16 cellular contexts compared by ENCODE assay signal in the genomic region with DNA sequence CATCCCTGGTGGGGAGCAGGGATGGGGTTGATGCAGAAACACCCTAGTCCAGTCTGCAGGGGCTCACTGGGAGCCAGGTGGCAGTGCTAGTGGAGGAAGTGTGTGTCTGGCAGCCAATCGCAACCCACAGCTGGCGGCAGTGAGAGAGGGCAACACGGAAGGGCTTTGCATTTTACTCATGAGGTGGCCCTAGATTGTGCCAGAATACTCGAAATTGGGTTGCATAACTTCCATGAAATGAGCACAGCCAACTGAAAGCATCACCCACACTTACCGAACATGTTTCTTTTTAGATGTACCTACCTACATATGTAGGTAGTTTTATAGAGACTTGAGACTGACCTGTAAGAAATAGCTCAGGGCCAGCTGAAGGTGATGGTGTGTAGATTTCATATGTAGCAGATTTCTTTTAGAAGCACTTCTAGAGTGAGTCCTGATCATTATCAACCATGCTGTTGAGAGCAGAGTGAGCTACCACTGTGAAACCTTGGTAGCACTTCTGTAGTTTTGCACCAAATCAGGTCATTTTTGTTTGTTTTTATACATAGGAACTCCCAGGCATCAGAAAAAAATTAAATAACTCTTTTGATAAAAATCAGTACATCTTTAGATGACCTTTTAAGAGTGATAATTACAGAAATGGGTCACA. TPM values are rescaled to one million over a fixed set of nuclear protein-coding genes. Genes with fewer than 3 reads are reported as not detected.
DNase-seq lines count a peak whose midpoint lies in the region; ATAC-seq and TF ChIP-seq lines count a peak whose summit lies in the region.
"Had no signal": no experiment of that assay in that cellular context is flagged by ENCODE, and none has a peak within 500 bp of the region (broad histone marks: within the 10 kb centered on the region; RNA-seq: fewer than 3 reads in every experiment).

No MANE protein-coding gene starts in this region.

- CTCF ChIA-PET in CD8-positive, alpha-beta T cell (lab: Charles Lee) = interaction anchor here (1.2 to 2.3 kb wide), 3 partner anchors 11 to 75 kb away, joined by 3 to 17 read pairs (median 5); a partner anchor contains a TSS
- CTCF ChIA-PET in T-cell (lab: Charles Lee) = interaction anchor here (0.5 to 2.3 kb wide), 4 partner anchors 19 to 78 kb away, joined by 3 to 6 read pairs (median 3); no protein-coding TSS in a partner anchor
- CTCF ChIA-PET in A673 (lab: Charles Lee) = no interaction called here

- TF ChIP-seq CTCF in CD8-positive, alpha-beta T cell (IDR thresholded peaks at IDR 0.05) = no peak
- TF ChIP-seq CTCF in A673 (conservative IDR thresholded peaks at IDR 0.05; ENCODE audit: low read depth, low read length) (no peak), GM13976 (IDR thresholded peaks at IDR 0.05; ENCODE audit: borderline replicate concordance, control extremely low read depth, extremely low read depth, insufficient read depth, missing control alignments) (no peak)

- no peak overlapping the region for H3K27ac ChIP-seq in CD8-positive, alpha-beta T cell (ENCODE audit: low read depth, low read length)
- no peak overlapping the region for H3K27ac ChIP-seq in A673 (ENCODE audit: low read depth, low read length, poor library complexity, severe bottlenecking)

- in situ Hi-C loops in GM13976 (cut with MboI; ENCODE audit: low sequenced_read_pairs, unreplicated experiment) = loop anchor here (10.0 kb wide), 1 partner anchor 66 kb away; no protein-coding TSS in a partner anchor

- peaks cover 36% of the 10 kb centered on the region for H3K36me3 Mint-ChIP-seq in CD8-positive, alpha-beta T cell
- H3K36me3 Mint-ChIP-seq in T-cell = peaks cover 43% of the 10 kb centered on the region
- peaks cover 2 to 30% (median 16%) of the 10 kb centered on the region in 3 donors for H3K36me3 Mint-ChIP-seq in naive thymus-derived CD8-positive, alpha-beta T cell

- no peak for DNase-seq in CD8-positive, alpha-beta T cell
- peak in 8 of 34 experiments; percentile 10 to 32 (median 17) for DNase-seq in T-cell
- DNase-seq in activated gamma-delta T cell treated with Interleukin-2 at 50 U/mL for 16 hours = peak; percentile 28
- DNase-seq in naive thymus-derived CD8-positive, alpha-beta T cell = no peak
- no peak for DNase-seq in RKO (ENCODE audit: low spot score)
- DNase-seq in A673 (ENCODE audit: low spot score) = no peak
- DNase-seq in GM13976 (ENCODE audit: low spot score) = no peak
- DNase-seq: AML-193, head of caudate nucleus, MG63, NCI-H345, right cardiac atrium had no signal

- H3K4me1 ChIP-seq in CD8-positive, alpha-beta T cell (ENCODE audit: insufficient read depth, low read length) = peaks cover 36% of the 10 kb centered on the region
- H3K4me1 ChIP-seq in A673 (ENCODE audit: insufficient read depth, low read length, poor library complexity, severe bottlenecking) = no peaks in the 10 kb centered on the region
- H3K4me1 ChIP-seq: HAP-1 had no signal

- POLR2A ChIA-PET in CD8-positive, alpha-beta T cell (lab: Charles Lee) = interaction anchor here (1.2 kb wide), 1 partner anchor 49 kb away, joined by 3 read pairs; no protein-coding TSS in a partner anchor
- POLR2A ChIA-PET in T-cell (lab: Charles Lee) = no interaction called here
- POLR2A ChIA-PET in naive thymus-derived CD8-positive, alpha-beta T cell (lab: Charles Lee) = no interaction called here
- POLR2A ChIA-PET in A673 (lab: Charles Lee; ENCODE audit: low non-redundant PET) = no interaction called here

- H3K27me3 ChIP-seq in CD8-positive, alpha-beta T cell (ENCODE audit: insufficient read depth, low read length) = no peaks in the 10 kb centered on the region
- no peaks in the 10 kb centered on the region for H3K27me3 ChIP-seq in A673 (replicated peaks; ENCODE audit: insufficient read depth, low read depth, low read length, poor library complexity)
- H3K27me3 ChIP-seq: MG63 had no signal

- no peak overlapping the region for H3K4me3 ChIP-seq in CD8-positive, alpha-beta T cell (ENCODE audit: low read depth, low read length)
- no peak overlapping the region for H3K4me3 ChIP-seq in A673 (ENCODE audit: low read depth, low read length, poor library complexity, severe bottlenecking)
- H3K4me3 ChIP-seq: HAP-1, MG63 had no signal

- H3K36me3 ChIP-seq in CD8-positive, alpha-beta T cell (ENCODE audit: insufficient read depth, low read length) = no peaks in the 10 kb centered on the region
- H3K36me3 ChIP-seq in A673 (ENCODE audit: insufficient read depth, low read length, poor library complexity, severe bottlenecking) = no peaks in the 10 kb centered on the region
- H3K36me3 ChIP-seq: HAP-1, MG63 had no signal

- no TSS peak for BruUV-seq in A673 (replicated peaks; lab: Mats Ljungman, UMichigan)

- H3K27ac Mint-ChIP-seq in CD8-positive, alpha-beta T cell = peak overlapping the region; percentile 89
- peak overlapping the region; percentile 86 to 91 for H3K27ac Mint-ChIP-seq in T-cell
- H3K27ac Mint-ChIP-seq in naive thymus-derived CD8-positive, alpha-beta T cell = peak overlapping the region; percentile 16 to 94 (median 88)
- H3K27ac Mint-ChIP-seq: WTC11 had no signal

- intact Hi-C loops in CD8-positive, alpha-beta T cell (cut with DNase I, micrococcal nuclease) = loop anchor here in 1 of 2 experiments (2.0 to 10.0 kb wide), 2 partner anchors 14 to 674 kb away; a partner anchor contains a TSS
- intact Hi-C loops in A673 (cut with micrococcal nuclease; ENCODE audit: unreplicated experiment) = no loop called here

- H3K27me3 Mint-ChIP-seq in CD8-positive, alpha-beta T cell (ENCODE audit: low read depth) = no peaks in the 10 kb centered on the region
- H3K27me3 Mint-ChIP-seq in T-cell = no peaks in the 10 kb centered on the region
- no peaks in the 10 kb centered on the region for H3K27me3 Mint-ChIP-seq in naive thymus-derived CD8-positive, alpha-beta T cell

- no peak for ATAC-seq in CD8-positive, alpha-beta T cell
- ATAC-seq in T-cell (replicated peaks in 1 of 4) = peak in 1 of 4 experiments; percentile 44
- no peak for ATAC-seq in naive thymus-derived CD8-positive, alpha-beta T cell
- ATAC-seq: right cardiac atrium, Right ventricle myocardium inferior, WTC11 had no signal

- peaks cover 57% of the 10 kb centered on the region for H3K4me1 Mint-ChIP-seq in CD8-positive, alpha-beta T cell (ENCODE audit: low read depth)
- peaks cover 47 to 61% (median 55%) of the 10 kb centered on the region in 3 donors for H3K4me1 Mint-ChIP-seq in T-cell
- H3K4me1 Mint-ChIP-seq in naive thymus-derived CD8-positive, alpha-beta T cell = peaks cover 27 to 54% (median 43%) of the 10 kb centered on the region in 4 donors
- H3K4me1 Mint-ChIP-seq: WTC11 had no signal

- peaks cover 13% of the 10 kb centered on the region for H3K9me3 Mint-ChIP-seq in CD8-positive, alpha-beta T cell
- peaks cover 7 to 23% (median 13%) of the 10 kb centered on the region in 3 donors for H3K9me3 Mint-ChIP-seq in T-cell
- H3K9me3 Mint-ChIP-seq in naive thymus-derived CD8-positive, alpha-beta T cell = peaks cover 0 to 27% (median 17%) of the 10 kb centered on the region in 9 donors

- peak overlapping the region; percentile 63 for H3K4me3 Mint-ChIP-seq in CD8-positive, alpha-beta T cell
- peak overlapping the region; percentile 14 to 70 (median 63) for H3K4me3 Mint-ChIP-seq in T-cell
- peak overlapping the region in 5 of 10 donors; percentile 48 to 74 (median 69) for H3K4me3 Mint-ChIP-seq in naive thymus-derived CD8-positive, alpha-beta T cell
- H3K4me3 Mint-ChIP-seq: WTC11 had no signal

- H3K9me3 ChIP-seq in CD8-positive, alpha-beta T cell (ENCODE audit: low read length) = peaks cover 10% of the 10 kb centered on the region
- peaks cover 9% of the 10 kb centered on the region for H3K9me3 ChIP-seq in A673 (ENCODE audit: low read depth, low read length, poor library complexity, severe bottlenecking)
- H3K9me3 ChIP-seq: HAP-1 had no signal

RNA-seq across cellular contexts. Expression of a gene that starts 13.0 kb away (rescaled TPM):
- total RNA-seq in CD8-positive, alpha-beta T cell = 1 to 10 TPM; 7.0 to 7.7 TPM
- total RNA-seq in T-cell = 10 to 100 TPM in 3 of 5 donors, 1 to 10 TPM in 2; 4.8 to 12.5 (median 10.1) TPM
- total RNA-seq in naive thymus-derived CD8-positive, alpha-beta T cell = 1 to 10 TPM in 1 of 2 experiments, under 1 TPM in 1; 0.39 to 1.9 TPM
- 1 to 10 TPM; 1.4 to 6.9 (median 2.0) TPM for polyA plus RNA-seq in naive thymus-derived CD8-positive, alpha-beta T cell
- not detected in 2 replicates for total RNA-seq in A673 (2021)
- total RNA-seq: WTC11 had no signal

RNA-seq across cellular contexts. Expression of a gene that starts 54.4 kb away (rescaled TPM):
- 10 to 100 TPM in 1 of 2 experiments, 1 to 10 TPM in 1; 7.9 to 10.8 TPM for total RNA-seq in CD8-positive, alpha-beta T cell
- total RNA-seq in T-cell = 1 to 10 TPM; 2.5 to 9.9 (median 6.4) TPM
- 1 to 10 TPM; 1.2 to 1.8 TPM for total RNA-seq in naive thymus-derived CD8-positive, alpha-beta T cell
- polyA plus RNA-seq in naive thymus-derived CD8-positive, alpha-beta T cell = 1 to 10 TPM in 1 of 3 donors, under 1 TPM in 1, not detected in 1; 0.14 to 2.1 TPM
- total RNA-seq in A673 (2021) = not detected in 2 replicates
- total RNA-seq: astrocyte, WTC11 had no signal

RNA-seq across cellular contexts. Expression of a gene that starts 57.2 kb away (rescaled TPM):
- total RNA-seq in CD8-positive, alpha-beta T cell = not detected
- total RNA-seq in T-cell = 1 to 10 TPM in 1 of 5 donors, under 1 TPM in 4; 0.15 to 1.4 (median 0.35) TPM
- not detected for total RNA-seq in naive thymus-derived CD8-positive, alpha-beta T cell
- not detected for polyA plus RNA-seq in naive thymus-derived CD8-positive, alpha-beta T cell
- total RNA-seq in A673 (2021) = not detected in 2 replicates
- total RNA-seq: WTC11 had no signal
